Comparison of ENCODE assay signal across 8 cellular contexts in genomic region chr11:17076517-17077239, GRCh38. TPM values are rescaled to one million over a fixed set of nuclear protein-coding genes. Genes with fewer than 3 reads are reported as not detected.
DNase-seq lines count a peak whose midpoint lies in the region; ATAC-seq and TF ChIP-seq lines count a peak whose summit lies in the region.

No MANE protein-coding gene starts in this region.

- H3K4me3 Mint-ChIP-seq in T-helper 2 cell treated with Interferon-gamma antibody and Interleukin-4, amounts not matched to agents 5 μg/mL and 100 μg/mL, for 36 hours = peak overlapping the region; percentile 100

- no peaks in the 10 kb centered on the region for H3K9me3 Mint-ChIP-seq in T-helper 2 cell treated with Interferon-gamma antibody and Interleukin-4, amounts not matched to agents 5 μg/mL and 100 μg/mL, for 36 hours

- H3K4me1 Mint-ChIP-seq in T-helper 2 cell treated with Interferon-gamma antibody and Interleukin-4, amounts not matched to agents 5 μg/mL and 100 μg/mL, for 36 hours (ENCODE audit: low read depth) = peaks cover 29% of the 10 kb centered on the region

- H3K36me3 ChIP-seq in H7 (replicated peaks; ENCODE audit: control insufficient read depth, insufficient read depth, low read length) = peaks cover 20% of the 10 kb centered on the region

- H3K27me3 ChIP-seq in H7 (ENCODE audit: control insufficient read depth, insufficient read depth, low read length) = no peaks in the 10 kb centered on the region

- peak overlapping the region; percentile 98 for H3K27ac Mint-ChIP-seq in T-helper 2 cell treated with Interferon-gamma antibody and Interleukin-4, amounts not matched to agents 5 μg/mL and 100 μg/mL, for 36 hours

- ATAC-seq in GM19463 (IDR thresholded peaks at IDR 0.05; ENCODE audit: unreplicated experiment) (no peak), HG02798 (IDR thresholded peaks at IDR 0.05; ENCODE audit: poor library complexity, unreplicated experiment) (no peak)

- TF ChIP-seq CTCF in fibroblast of the aortic adventitia (IDR thresholded peaks at IDR 0.05; ENCODE audit: insufficient read depth, low read length) = no peak

- no peak for DNase-seq in H7
- no peak for DNase-seq in T-helper 2 cell treated with Interferon-gamma antibody and Interleukin-4, amounts not matched to agents 5 μg/mL and 100 μg/mL, for 36 hours (ENCODE audit: low spot score)
- peak; percentile 25 for DNase-seq in fibroblast of the aortic adventitia (ENCODE audit: low read depth)
- DNase-seq in retina = peak; percentile 7
- no peak for DNase-seq in SIG-M5 treated with dmso at 0.1 percent for 504 hours (lab: John Stamatoyannopoulos, UW; ENCODE audit: unreplicated experiment)
- DNase-seq in KG1 (lab: John Stamatoyannopoulos, UW) = no peak

- H3K27me3 Mint-ChIP-seq in T-helper 2 cell treated with Interferon-gamma antibody and Interleukin-4, amounts not matched to agents 5 μg/mL and 100 μg/mL, for 36 hours (ENCODE audit: low read depth) = no peaks in the 10 kb centered on the region

- H3K4me3 ChIP-seq in H7 (ENCODE audit: insufficient read depth, low read depth, low read length) = peak overlapping the region; percentile 100
- H3K4me3 ChIP-seq in fibroblast of the aortic adventitia (ENCODE audit: low read depth, low read length) = peak overlapping the region; percentile 99

- peaks cover 49% of the 10 kb centered on the region for H3K36me3 Mint-ChIP-seq in T-helper 2 cell treated with Interferon-gamma antibody and Interleukin-4, amounts not matched to agents 5 μg/mL and 100 μg/mL, for 36 hours (ENCODE audit: low read depth)

RNA-seq across cellular contexts. Expression of gene RPS13, which starts 0.8 kb away (rescaled TPM):
- 1,394 and 1,544 TPM in 2 replicates for total RNA-seq in H7 (2014; rRNA removed; shearing (Covaris generic))
- total RNA-seq in fibroblast of the aortic adventitia (ENCODE audit: low replicate concordance) = 695 and 1,615 TPM in 2 replicates

Comparison
In these comparisons a context has a peak if more than half of its experiments do, and no peak if none do; other contexts are left out.
1. DNase-seq: peak in fibroblast of the aortic adventitia (single experiment) and retina (single experiment); none in H7 (single experiment), T-helper 2 cell treated with Interferon-gamma antibody and Interleukin-4, amounts not matched to agents 5 μg/mL and 100 μg/mL, for 36 hours (single experiment), SIG-M5 treated with dmso at 0.1 percent for 504 hours (single experiment) and KG1 (single experiment).